In genomic region chr19:49058592-49058991, GRCh38 we compare ENCODE assay signal across 14 cellular contexts. TPM values are rescaled to one million over a fixed set of nuclear protein-coding genes. Genes with fewer than 3 reads are reported as not detected.
DNase-seq lines count a peak whose midpoint lies in the region; ATAC-seq and TF ChIP-seq lines count a peak whose summit lies in the region.
"Had no signal": no experiment of that assay in that cellular context is flagged by ENCODE, and none has a peak within 500 bp of the region (broad histone marks: within the 10 kb centered on the region; RNA-seq: fewer than 3 reads in every experiment).

No MANE protein-coding gene starts in this region.

- peak; percentile 40 for DNase-seq in activated naive CD4-positive, alpha-beta T cell treated with anti-CD3 and anti-CD28 coated beads for 36 hours
- no peak for DNase-seq in activated naive CD4-positive, alpha-beta T cell treated with anti-CD3 and anti-CD28 coated beads, Interleukin-2, amount 10 ng/mL, durations not matched to agents 7 days and 5 days
- DNase-seq in M059J (ENCODE audit: low read depth) = peak; percentile 40
- peak; percentile 57 for DNase-seq in epithelial cell of esophagus (ENCODE audit: low read depth)
- DNase-seq in stimulated activated effector memory CD8-positive, alpha-beta T cell treated with anti-CD3 and anti-CD28 coated beads, Interleukin-12 subunit alpha, Interleukin-12 subunit beta, amount 100 ng/mL, for 72 hours (ENCODE audit: low spot score in 2 of 2) = no peak
- DNase-seq in SW 1271 (lab: John Stamatoyannopoulos, UW) = no peak
- DNase-seq in activated gamma-delta T cell (lab: John Stamatoyannopoulos, UW) = no peak
- DNase-seq: adrenal gland, NCI-H1048, PC-9 had no signal

- H3K36me3 Mint-ChIP-seq in activated naive CD4-positive, alpha-beta T cell treated with anti-CD3 and anti-CD28 coated beads for 36 hours (ENCODE audit: low read depth) = no peaks in the 10 kb centered on the region
- peaks cover 3% of the 10 kb centered on the region for H3K36me3 Mint-ChIP-seq in activated naive CD4-positive, alpha-beta T cell treated with anti-CD3 and anti-CD28 coated beads, Interleukin-2, amount 10 ng/mL, durations not matched to agents 7 days and 5 days
- no peaks in the 10 kb centered on the region for H3K36me3 Mint-ChIP-seq in stimulated activated effector memory CD8-positive, alpha-beta T cell treated with anti-CD3 and anti-CD28 coated beads, Interleukin-12 subunit alpha, Interleukin-12 subunit beta, amount 100 ng/mL, for 72 hours

- H3K9me3 Mint-ChIP-seq in activated naive CD4-positive, alpha-beta T cell treated with anti-CD3 and anti-CD28 coated beads for 36 hours = no peaks in the 10 kb centered on the region
- H3K9me3 Mint-ChIP-seq in activated naive CD4-positive, alpha-beta T cell treated with anti-CD3 and anti-CD28 coated beads, Interleukin-2, amount 10 ng/mL, durations not matched to agents 7 days and 5 days = no peaks in the 10 kb centered on the region
- H3K9me3 Mint-ChIP-seq in stimulated activated effector memory CD8-positive, alpha-beta T cell treated with anti-CD3 and anti-CD28 coated beads, Interleukin-12 subunit alpha, Interleukin-12 subunit beta, amount 100 ng/mL, for 72 hours = no peaks in the 10 kb centered on the region

- no peak for ATAC-seq in stimulated activated effector memory CD8-positive, alpha-beta T cell treated with anti-CD3 and anti-CD28 coated beads, Interleukin-12 subunit alpha, Interleukin-12 subunit beta, amount 100 ng/mL, for 72 hours
- ATAC-seq in HG02870 (IDR thresholded peaks at IDR 0.05; ENCODE audit: unreplicated experiment) = no peak

- peaks cover 44% of the 10 kb centered on the region for H3K27me3 Mint-ChIP-seq in activated naive CD4-positive, alpha-beta T cell treated with anti-CD3 and anti-CD28 coated beads for 36 hours (ENCODE audit: low read depth)
- H3K27me3 Mint-ChIP-seq in activated naive CD4-positive, alpha-beta T cell treated with anti-CD3 and anti-CD28 coated beads, Interleukin-2, amount 10 ng/mL, durations not matched to agents 7 days and 5 days = peaks cover 97% of the 10 kb centered on the region

- no peak overlapping the region for H3K27ac Mint-ChIP-seq in activated naive CD4-positive, alpha-beta T cell treated with anti-CD3 and anti-CD28 coated beads for 36 hours
- no peak overlapping the region for H3K27ac Mint-ChIP-seq in activated naive CD4-positive, alpha-beta T cell treated with anti-CD3 and anti-CD28 coated beads, Interleukin-2, amount 10 ng/mL, durations not matched to agents 7 days and 5 days
- no peak overlapping the region for H3K27ac Mint-ChIP-seq in stimulated activated effector memory CD8-positive, alpha-beta T cell treated with anti-CD3 and anti-CD28 coated beads, Interleukin-12 subunit alpha, Interleukin-12 subunit beta, amount 100 ng/mL, for 72 hours

- no peak overlapping the region for H3K4me3 ChIP-seq in epithelial cell of esophagus (ENCODE audit: low read length)
- H3K4me3 ChIP-seq: HAP-1 had no signal

- CTCF ChIA-PET in activated naive CD4-positive, alpha-beta T cell treated with anti-CD3 and anti-CD28 coated beads for 36 hours (lab: Charles Lee) = interaction anchor here (1.0 to 1.7 kb wide), 4 partner anchors 16 to 226 kb away, joined by 3 to 5 read pairs (median 4); partner anchors contain the start of genes GYS1 and RUVBL2
- CTCF ChIA-PET in activated naive CD4-positive, alpha-beta T cell treated with anti-CD3 and anti-CD28 coated beads, Interleukin-2, amount 10 ng/mL, durations not matched to agents 7 days and 5 days (lab: Charles Lee) = no interaction called here

- no peak for TF ChIP-seq CTCF in epithelial cell of esophagus (IDR thresholded peaks at IDR 0.05; ENCODE audit: insufficient read depth, low read depth, low read length, missing control alignments)

- H3K4me1 Mint-ChIP-seq in activated naive CD4-positive, alpha-beta T cell treated with anti-CD3 and anti-CD28 coated beads for 36 hours (ENCODE audit: low read depth) = peaks cover 22% of the 10 kb centered on the region
- H3K4me1 Mint-ChIP-seq in activated naive CD4-positive, alpha-beta T cell treated with anti-CD3 and anti-CD28 coated beads, Interleukin-2, amount 10 ng/mL, durations not matched to agents 7 days and 5 days = peaks cover 26% of the 10 kb centered on the region
- H3K4me1 Mint-ChIP-seq in stimulated activated effector memory CD8-positive, alpha-beta T cell treated with anti-CD3 and anti-CD28 coated beads, Interleukin-12 subunit alpha, Interleukin-12 subunit beta, amount 100 ng/mL, for 72 hours = peaks cover 35% of the 10 kb centered on the region

- no peak overlapping the region for H3K4me3 Mint-ChIP-seq in activated naive CD4-positive, alpha-beta T cell treated with anti-CD3 and anti-CD28 coated beads for 36 hours
- no peak overlapping the region for H3K4me3 Mint-ChIP-seq in activated naive CD4-positive, alpha-beta T cell treated with anti-CD3 and anti-CD28 coated beads, Interleukin-2, amount 10 ng/mL, durations not matched to agents 7 days and 5 days
- H3K4me3 Mint-ChIP-seq in stimulated activated effector memory CD8-positive, alpha-beta T cell treated with anti-CD3 and anti-CD28 coated beads, Interleukin-12 subunit alpha, Interleukin-12 subunit beta, amount 100 ng/mL, for 72 hours = peak overlapping the region; percentile 88

- intact Hi-C loops in activated naive CD4-positive, alpha-beta T cell treated with anti-CD3 and anti-CD28 coated beads for 36 hours (cut with micrococcal nuclease) = loop anchor here (5.0 kb wide), 1 partner anchor 89 kb away; no protein-coding TSS in a partner anchor

RNA-seq across cellular contexts. Expression of gene CGB7, which starts 1.0 kb away (rescaled TPM):
- not detected for total RNA-seq in activated naive CD4-positive, alpha-beta T cell treated with anti-CD3 and anti-CD28 coated beads for 36 hours
- total RNA-seq in M059J (2014; rRNA removed; shearing (Covaris generic)) = 2.7 and 5.3 TPM in 2 replicates
- total RNA-seq: left lobe of liver, posterior vena cava had no signal

RNA-seq across cellular contexts. Expression of gene NTF4, which starts 6.0 kb away (rescaled TPM):
- total RNA-seq in activated naive CD4-positive, alpha-beta T cell treated with anti-CD3 and anti-CD28 coated beads for 36 hours = not detected
- 0.67 TPM in 1 of 2 replicates, not detected in the other for total RNA-seq in M059J (2014; rRNA removed; shearing (Covaris generic))
- total RNA-seq: adrenal gland, left lobe of liver, posterior vena cava had no signal

RNA-seq across cellular contexts. Expression of gene CGB8, which starts 9.7 kb away (rescaled TPM):
- not detected for total RNA-seq in activated naive CD4-positive, alpha-beta T cell treated with anti-CD3 and anti-CD28 coated beads for 36 hours
- total RNA-seq in M059J (2014; rRNA removed; shearing (Covaris generic)) = 15.7 and 21.3 TPM in 2 replicates
- total RNA-seq: adrenal gland, left lobe of liver, posterior vena cava had no signal

RNA-seq across cellular contexts. Expression of gene KCNA7, which starts 13.9 kb away (rescaled TPM):
- total RNA-seq in activated naive CD4-positive, alpha-beta T cell treated with anti-CD3 and anti-CD28 coated beads for 36 hours = not detected
- total RNA-seq in M059J (2014; rRNA removed; shearing (Covaris generic)) = not detected in 2 replicates
- total RNA-seq: adrenal gland, left lobe of liver, PC-9, posterior vena cava had no signal

RNA-seq across cellular contexts. Expression of gene CGB5, which starts 14.9 kb away (rescaled TPM):
- total RNA-seq in activated naive CD4-positive, alpha-beta T cell treated with anti-CD3 and anti-CD28 coated beads for 36 hours = not detected
- 7.3 and 8.1 TPM in 2 replicates for total RNA-seq in M059J (2014; rRNA removed; shearing (Covaris generic))
- total RNA-seq: adrenal gland, left lobe of liver, posterior vena cava had no signal

Comparison
In these comparisons a context has a peak if more than half of its experiments do, and no peak if none do; other contexts are left out.
1. DNase-seq: peak in activated naive CD4-positive, alpha-beta T cell treated with anti-CD3 and anti-CD28 coated beads for 36 hours (single experiment), M059J (single experiment) and epithelial cell of esophagus (single experiment); none in activated naive CD4-positive, alpha-beta T cell treated with anti-CD3 and anti-CD28 coated beads, Interleukin-2, amount 10 ng/mL, durations not matched to agents 7 days and 5 days (single experiment), stimulated activated effector memory CD8-positive, alpha-beta T cell treated with anti-CD3 and anti-CD28 coated beads, Interleukin-12 subunit alpha, Interleukin-12 subunit beta, amount 100 ng/mL, for 72 hours (0 of 2), SW 1271 (0 of 2) and activated gamma-delta T cell (single experiment).
2. RNA of gene CGB8, which starts 9.7 kb away (total RNA-seq): 15.7 to 21.3 TPM in M059J; not detected in activated naive CD4-positive, alpha-beta T cell treated with anti-CD3 and anti-CD28 coated beads for 36 hours; every median in the first group is over 10 times any median in the second.